20 cellular contexts compared by ENCODE assay signal in genomic region chr6:51025082-51025777, GRCh38.
DNase-seq lines count a peak whose midpoint lies in the region; FAIRE-seq and TF ChIP-seq lines count a peak whose summit lies in the region.
"Had no signal": no experiment of that assay in that cellular context is flagged by ENCODE, and none has a peak within 500 bp of the region (broad histone marks: within the 10 kb centered on the region; RNA-seq: fewer than 3 reads in every experiment).

No MANE protein-coding gene starts in this region.

- TF ChIP-seq POLR2A in tibial nerve (IDR thresholded peaks at IDR 0.05) = no peak

- FAIRE-seq in D721Med (lab: Jason Lieb, UNC) = no peak
- FAIRE-seq: frontal cortex, GM12892 had no signal

- no peaks in the 10 kb centered on the region for H3K36me3 Mint-ChIP-seq in type B pancreatic cell
- H3K36me3 Mint-ChIP-seq: activated naive CD4-positive, alpha-beta T cell treated with anti-CD3 and anti-CD28 coated beads, Interleukin-2, amount 10 ng/mL, durations not matched to agents 7 days and 5 days; CD14-positive monocyte had no signal

- H3K27me3 ChIP-seq in tibial nerve = no peaks in the 10 kb centered on the region
- H3K27me3 ChIP-seq: neutrophil, transverse colon had no signal

- H3K4me3 Mint-ChIP-seq in type B pancreatic cell = no peak overlapping the region
- H3K4me3 Mint-ChIP-seq: activated naive CD4-positive, alpha-beta T cell treated with anti-CD3 and anti-CD28 coated beads, Interleukin-2, amount 10 ng/mL, durations not matched to agents 7 days and 5 days; CD14-positive monocyte; T-helper 17 cell had no signal

- H3K27me3 Mint-ChIP-seq in type B pancreatic cell = no peaks in the 10 kb centered on the region
- H3K27me3 Mint-ChIP-seq: activated naive CD4-positive, alpha-beta T cell treated with anti-CD3 and anti-CD28 coated beads, Interleukin-2, amount 10 ng/mL, durations not matched to agents 7 days and 5 days; T-helper 17 cell had no signal

- no peaks in the 10 kb centered on the region for H3K9me3 ChIP-seq in tibial nerve
- H3K9me3 ChIP-seq: neutrophil, transverse colon had no signal

- no peaks in the 10 kb centered on the region for H3K9me3 Mint-ChIP-seq in type B pancreatic cell

- peak; percentile 5 for DNase-seq in GOT3 (lab: John Stamatoyannopoulos, UW)
- DNase-seq in RPMI7951 (ENCODE audit: low read depth) = peak; percentile 9
- DNase-seq in fibroblast of mammary gland (ENCODE audit: low read depth) = peak; percentile 75
- no peak for DNase-seq in type B pancreatic cell (ENCODE audit: extremely low spot score, unreplicated experiment)
- DNase-seq in tibial nerve (ENCODE audit: low spot score in 2 of 2) = no peak
- no peak for DNase-seq in D721Med (ENCODE audit: insufficient read length, low spot score)
- DNase-seq in COLO668 (lab: John Stamatoyannopoulos, UW; ENCODE audit: unreplicated experiment) = no peak
- DNase-seq: activated CD4-positive, alpha-beta T cell treated with anti-CD3 and anti-CD28 coated beads for 4 hours; activated naive CD4-positive, alpha-beta T cell treated with anti-CD3 and anti-CD28 coated beads, Interleukin-2, amount 10 ng/mL, durations not matched to agents 7 days and 5 days; effector CD8-positive, alpha-beta T cell; NCI-H1930; NCI-H526; RPMI8226; stimulated activated CD4-positive, alpha-beta T cell treated with anti-CD3 and anti-CD28 coated beads, Interleukin-4, amount 100 ng/mL, for 4 hours; T-helper 17 cell; transverse colon had no signal

- no peaks in the 10 kb centered on the region for H3K4me1 ChIP-seq in tibial nerve
- H3K4me1 ChIP-seq: transverse colon had no signal

- no peak for TF ChIP-seq CTCF in fibroblast of mammary gland (conservative IDR thresholded peaks at IDR 0.05; ENCODE audit: control insufficient read depth, insufficient read depth, low read depth, low read length)
- no peak for TF ChIP-seq CTCF in type B pancreatic cell (conservative IDR thresholded peaks at IDR 0.05)
- no peak for TF ChIP-seq CTCF in tibial nerve (IDR thresholded peaks at IDR 0.05)
- no peak for TF ChIP-seq CTCF in D721Med (IDR thresholded peaks at IDR 0.05; ENCODE audit: insufficient read depth, missing control alignments)

- TF ChIP-seq EP300 in tibial nerve (IDR thresholded peaks at IDR 0.05) = no peak

- peaks cover 8% of the 10 kb centered on the region for H3K4me1 Mint-ChIP-seq in type B pancreatic cell (ENCODE audit: unreplicated experiment)
- H3K4me1 Mint-ChIP-seq: activated naive CD4-positive, alpha-beta T cell treated with anti-CD3 and anti-CD28 coated beads, Interleukin-2, amount 10 ng/mL, durations not matched to agents 7 days and 5 days; CD14-positive monocyte; T-helper 17 cell had no signal

- H3K27ac ChIP-seq in tibial nerve = no peak overlapping the region
- H3K27ac ChIP-seq: neutrophil, transverse colon had no signal

- 79 to 84% methylated on average over 18 of the region's 18 CpGs for WGBS in tibial nerve, 2 donors

- peak overlapping the region; percentile 6 for H3K27ac Mint-ChIP-seq in type B pancreatic cell
- H3K27ac Mint-ChIP-seq: activated naive CD4-positive, alpha-beta T cell treated with anti-CD3 and anti-CD28 coated beads, Interleukin-2, amount 10 ng/mL, durations not matched to agents 7 days and 5 days; T-helper 17 cell had no signal

- H3K4me3 ChIP-seq in fibroblast of mammary gland (ENCODE audit: control insufficient read depth, low read depth, low read length) = no peak overlapping the region
- H3K4me3 ChIP-seq in tibial nerve = no peak overlapping the region
- H3K4me3 ChIP-seq: transverse colon had no signal

- no peaks in the 10 kb centered on the region for H3K36me3 ChIP-seq in tibial nerve
- H3K36me3 ChIP-seq: neutrophil, transverse colon had no signal

Comparison
In these comparisons a context has a peak if more than half of its experiments do, and no peak if none do; other contexts are left out.
1. DNase-seq: peak in GOT3 (single experiment), RPMI7951 (single experiment) and fibroblast of mammary gland (single experiment); none in type B pancreatic cell (single experiment), tibial nerve (0 of 2), D721Med (single experiment) and COLO668 (single experiment).